ENCODE assay signal across 27 cellular contexts in genomic region chr5:14135621-14136020, GRCh38.
"Had no signal": no experiment of that assay in that cellular context is flagged by ENCODE, and none has a peak within 500 bp of the region (broad histone marks: within the 10 kb centered on the region; RNA-seq: fewer than 3 reads in every experiment).

No MANE protein-coding gene starts in this region.

- H3K36me3 ChIP-seq: stomach, suprapubic skin, thoracic aorta, thyroid gland, tibial artery, tibial nerve, upper lobe of left lung, upper lobe of right lung, uterus, vagina had no signal

- ATAC-seq: stimulated activated effector memory CD8-positive, alpha-beta T cell treated with anti-CD3 and anti-CD28 coated beads, Interleukin-12 subunit alpha, Interleukin-12 subunit beta, amount 100 ng/mL, for 72 hours; stimulated activated memory B cell treated with anti-CD40 and anti-IgM and Interleukin-4, amounts not matched to agents 10 μg/mL and 1 μg/mL and 100 μg/mL, for 72 hours; stimulated activated naive B cell treated with anti-CD40 and anti-IgM and Interleukin-4, amounts not matched to agents 10 μg/mL and 1 μg/mL and 100 μg/mL, for 72 hours; stimulated activated naive CD8-positive, alpha-beta T cell treated with anti-CD3 and anti-CD28 coated beads, Interleukin-15, amount 100 ng/mL, for 72 hours; stimulated activated naive CD8-positive, alpha-beta T cell treated with anti-CD3 and anti-CD28 coated beads, Interleukin-15, Interleukin-2, amounts not matched to agents 100 U/mL and 50 U/mL, for 24 hours; upper lobe of right lung had no signal

- DNase-seq: stimulated activated CD4-positive, alpha-beta T cell treated with anti-CD3 and anti-CD28 coated beads, Interleukin-2, amount 100 ng/mL, for 48 hours; stimulated activated CD4-positive, alpha-beta T cell treated with anti-CD3 and anti-CD28 coated beads, Interleukin-4, amount 100 ng/mL, for 1 hour; stimulated activated CD4-positive, alpha-beta T cell treated with anti-CD3 and anti-CD28 coated beads, Interleukin-4, amount 100 ng/mL, for 24 hours; stimulated activated CD4-positive, alpha-beta T cell treated with anti-CD3 and anti-CD28 coated beads, Interleukin-4, amount 100 ng/mL, for 4 hours; stimulated activated CD8-positive, alpha-beta memory T cell treated with anti-CD3 and anti-CD28 coated beads, Interleukin-4, amount 100 ng/mL, for 48 hours; stimulated activated naive B cell treated with anti-CD40 and anti-IgM and Interleukin-4, amounts not matched to agents 10 μg/mL and 1 μg/mL and 100 μg/mL, for 72 hours; stimulated activated naive CD4-positive, alpha-beta T cell; stimulated activated naive CD4-positive, alpha-beta T cell treated with Interleukin-2 at 50 U/mL for 16 hours; stimulated activated naive CD8-positive, alpha-beta T cell treated with anti-CD3 and anti-CD28 coated beads, Interleukin-15, amount 100 ng/mL, for 72 hours; stimulated activated naive CD8-positive, alpha-beta T cell treated with anti-CD3 and anti-CD28 coated beads, Interleukin-15, Interleukin-2, amounts not matched to agents 100 U/mL and 50 U/mL, for 24 hours; stomach; substantia nigra; testis; thyroid gland; tibial artery; trophoblast cell; upper lobe of left lung; upper lobe of right lung; uterus had no signal

- H3K27ac ChIP-seq: stomach, suprapubic skin, testis, thoracic aorta, thyroid gland, tibial artery, tibial nerve, upper lobe of left lung, upper lobe of right lung, uterus, vagina had no signal

- H3K4me3 ChIP-seq: stomach, suprapubic skin, testis, thoracic aorta, thyroid gland, tibial artery, tibial nerve, upper lobe of left lung, upper lobe of right lung, uterus, vagina had no signal

- H3K4me3 Mint-ChIP-seq: stimulated activated effector memory CD8-positive, alpha-beta T cell treated with anti-CD3 and anti-CD28 coated beads, Interleukin-12 subunit alpha, Interleukin-12 subunit beta, amount 100 ng/mL, for 72 hours; stimulated activated memory B cell treated with anti-CD40 and anti-IgM and Interleukin-4, amounts not matched to agents 10 μg/mL and 1 μg/mL and 100 μg/mL, for 72 hours; stimulated activated naive B cell treated with anti-CD40 and anti-IgM and Interleukin-4, amounts not matched to agents 10 μg/mL and 1 μg/mL and 100 μg/mL, for 72 hours; stimulated activated naive CD8-positive, alpha-beta T cell treated with anti-CD3 and anti-CD28 coated beads, Interleukin-15, amount 100 ng/mL, for 72 hours; stimulated activated naive CD8-positive, alpha-beta T cell treated with anti-CD3 and anti-CD28 coated beads, Interleukin-15, Interleukin-2, amounts not matched to agents 100 ng/mL and 50 ng/mL, for 24 hours; type B pancreatic cell had no signal

- H3K36me3 Mint-ChIP-seq: stimulated activated effector memory CD8-positive, alpha-beta T cell treated with anti-CD3 and anti-CD28 coated beads, Interleukin-12 subunit alpha, Interleukin-12 subunit beta, amount 100 ng/mL, for 72 hours; type B pancreatic cell had no signal

- H3K9me3 Mint-ChIP-seq: type B pancreatic cell had no signal

- H3K9me3 ChIP-seq: stomach, suprapubic skin, testis, thoracic aorta, thyroid gland, tibial artery, tibial nerve, upper lobe of left lung, upper lobe of right lung, uterus, vagina had no signal

- H3K4me1 Mint-ChIP-seq: stimulated activated effector memory CD8-positive, alpha-beta T cell treated with anti-CD3 and anti-CD28 coated beads, Interleukin-12 subunit alpha, Interleukin-12 subunit beta, amount 100 ng/mL, for 72 hours; stimulated activated memory B cell treated with anti-CD40 and anti-IgM and Interleukin-4, amounts not matched to agents 10 μg/mL and 1 μg/mL and 100 μg/mL, for 72 hours; stimulated activated naive CD8-positive, alpha-beta T cell treated with anti-CD3 and anti-CD28 coated beads, Interleukin-15, amount 100 ng/mL, for 72 hours had no signal

- H3K27me3 ChIP-seq: stomach, suprapubic skin, testis, thyroid gland, tibial artery, tibial nerve, upper lobe of left lung, upper lobe of right lung, uterus, vagina had no signal

- H3K27ac Mint-ChIP-seq: stimulated activated effector memory CD8-positive, alpha-beta T cell treated with anti-CD3 and anti-CD28 coated beads, Interleukin-12 subunit alpha, Interleukin-12 subunit beta, amount 100 ng/mL, for 72 hours; stimulated activated memory B cell treated with anti-CD40 and anti-IgM and Interleukin-4, amounts not matched to agents 10 μg/mL and 1 μg/mL and 100 μg/mL, for 72 hours; stimulated activated naive B cell treated with anti-CD40 and anti-IgM and Interleukin-4, amounts not matched to agents 10 μg/mL and 1 μg/mL and 100 μg/mL, for 72 hours; stimulated activated naive CD8-positive, alpha-beta T cell treated with anti-CD3 and anti-CD28 coated beads, Interleukin-15, amount 100 ng/mL, for 72 hours; stimulated activated naive CD8-positive, alpha-beta T cell treated with anti-CD3 and anti-CD28 coated beads, Interleukin-15, Interleukin-2, amounts not matched to agents 100 ng/mL and 50 ng/mL, for 24 hours; type B pancreatic cell had no signal

- H3K4me1 ChIP-seq: suprapubic skin, thyroid gland, tibial nerve, upper lobe of right lung, uterus, vagina had no signal
